ENCODE assay signal across 23 cellular contexts in the genomic region with DNA sequence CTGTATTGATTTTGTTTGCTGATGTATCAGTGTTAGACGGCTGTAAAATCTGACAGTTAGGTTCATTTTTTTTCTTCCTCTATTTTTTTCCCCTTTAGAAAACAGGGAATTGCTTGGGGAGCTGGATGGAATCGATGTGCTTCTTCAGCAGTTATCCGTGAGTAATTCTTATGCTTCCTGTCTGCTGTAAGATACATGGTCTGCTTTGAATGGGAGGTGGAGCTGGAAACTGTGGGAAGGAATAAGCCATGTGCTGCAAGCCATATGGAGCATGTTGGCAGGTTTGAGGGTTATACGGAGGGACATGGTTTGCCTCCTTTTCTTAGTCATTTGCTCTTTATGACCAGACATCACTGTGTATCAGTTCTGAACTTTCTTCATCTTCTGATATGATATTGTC.
DNase-seq lines count a peak whose midpoint lies in the region; ATAC-seq, FAIRE-seq and TF ChIP-seq lines count a peak whose summit lies in the region.
"Had no signal": no experiment of that assay in that cellular context is flagged by ENCODE, and none has a peak within 500 bp of the region (broad histone marks: within the 10 kb centered on the region; RNA-seq: fewer than 3 reads in every experiment).

No MANE protein-coding gene starts in this region.

- H3K4me1 Mint-ChIP-seq in stimulated activated naive B cell treated with anti-CD40 and anti-IgM and Interleukin-4, amounts not matched to agents 10 μg/mL and 1 μg/mL and 100 μg/mL, for 72 hours, result peaks cover 29 to 58% of the 10 kb centered on the region in 2 donors

- DNase-seq in GM12891 (ENCODE audit: insufficient read length, low spot score) (no peak), NCI-H446 treated with DMSO at 0.1 percent for 48 hours (lab: John Stamatoyannopoulos, UW) (peak; percentile 62), RKO (ENCODE audit: low spot score) (no peak), T1000 (lab: John Stamatoyannopoulos, UW) (no peak)
- no peak for DNase-seq in stimulated activated naive B cell treated with anti-CD40 and anti-IgM and Interleukin-4, amounts not matched to agents 10 μg/mL and 1 μg/mL and 100 μg/mL, for 72 hours
- DNase-seq: activated CD4-positive, alpha-beta T cell treated with anti-CD3 and anti-CD28 coated beads, Interleukin-2, amount 50 U/mL, for 4 hours; activated gamma-delta T cell treated with Interleukin-2 at 50 U/mL for 16 hours; amniotic stem cell; central memory CD4-positive, alpha-beta T cell; COR-L47; effector memory CD4-positive, alpha-beta T cell; GM23248; lower lobe of right lung; NCI-H1930; NCI-H524 treated with DMSO at 0.1 percent for 48 hours; right cardiac atrium; Right ventricle myocardium superior; stimulated activated CD4-positive, alpha-beta T cell treated with anti-CD3 and anti-CD28 coated beads, Interleukin-15, amount 100 ng/mL, for 24 hours; thyroid gland had no signal

- H3K9me3 Mint-ChIP-seq in stimulated activated naive B cell treated with anti-CD40 and anti-IgM and Interleukin-4, amounts not matched to agents 10 μg/mL and 1 μg/mL and 100 μg/mL, for 72 hours, result peaks cover 0 to 2% of the 10 kb centered on the region in 2 donors

- H3K27ac ChIP-seq in cingulate gyrus (ENCODE audit: low read depth, low read length), result peak overlapping the region; percentile 14
- H3K27ac ChIP-seq: GM23248, hepatocyte, lower lobe of right lung, thyroid gland had no signal

- H3K36me3 Mint-ChIP-seq in stimulated activated naive B cell treated with anti-CD40 and anti-IgM and Interleukin-4, amounts not matched to agents 10 μg/mL and 1 μg/mL and 100 μg/mL, for 72 hours, result peaks cover 39 to 46% of the 10 kb centered on the region in 2 donors

- H3K4me3 Mint-ChIP-seq in stimulated activated naive B cell treated with anti-CD40 and anti-IgM and Interleukin-4, amounts not matched to agents 10 μg/mL and 1 μg/mL and 100 μg/mL, for 72 hours, result peak overlapping the region in 1 of 2 donors; percentile 0

- ATAC-seq in stimulated activated naive B cell treated with anti-CD40 and anti-IgM and Interleukin-4, amounts not matched to agents 10 μg/mL and 1 μg/mL and 100 μg/mL, for 72 hours (replicated peaks), result no peak
- no peak for ATAC-seq in HG02973 (IDR thresholded peaks at IDR 0.05; ENCODE audit: unreplicated experiment)
- ATAC-seq: lower lobe of right lung, right cardiac atrium had no signal

- peak; percentile 65 for FAIRE-seq in GM12891 (lab: Jason Lieb, UNC)
- FAIRE-seq: islet of Langerhans had no signal

- no peaks in the 10 kb centered on the region for H3K27me3 Mint-ChIP-seq in stimulated activated naive B cell treated with anti-CD40 and anti-IgM and Interleukin-4, amounts not matched to agents 10 μg/mL and 1 μg/mL and 100 μg/mL, for 72 hours

- peak overlapping the region; percentile 63 for H3K27ac Mint-ChIP-seq in stimulated activated naive B cell treated with anti-CD40 and anti-IgM and Interleukin-4, amounts not matched to agents 10 μg/mL and 1 μg/mL and 100 μg/mL, for 72 hours

- TF ChIP-seq POLR2A in GM12891 (IDR thresholded peaks at IDR 0.05; ENCODE audit: low read depth, low read length), result no peak

TF ChIP-seq in GM12891, 5 proteins besides CTCF, POLR2A, EP300 and RAD21:
- no peak for TF ChIP-seq TAF1 (IDR thresholded peaks at IDR 0.05; ENCODE audit: low read depth, low read length)
- no peak for TF ChIP-seq PAX5 (IDR thresholded peaks at IDR 0.05; ENCODE audit: insufficient read depth, low read length, severe bottlenecking)
- TF ChIP-seq SPI1 (IDR thresholded peaks at IDR 0.05; ENCODE audit: low read depth, low read length), result no peak
- TF ChIP-seq POU2F2 (IDR thresholded peaks at IDR 0.05; ENCODE audit: low read depth, low read length), result no peak
- TF ChIP-seq POLR2AphosphoS5 (IDR thresholded peaks at IDR 0.05; ENCODE audit: low read depth, low read length), result no peak
